ENCODE assay signal across 13 cellular contexts in genomic region chr17:35214631-35215273, GRCh38. TPM values are rescaled to one million over a fixed set of nuclear protein-coding genes. Genes with fewer than 3 reads are reported as not detected.
DNase-seq lines count a peak whose midpoint lies in the region; ATAC-seq, FAIRE-seq and TF ChIP-seq lines count a peak whose summit lies in the region.
"Had no signal": no experiment of that assay in that cellular context is flagged by ENCODE, and none has a peak within 500 bp of the region (broad histone marks: within the 10 kb centered on the region; RNA-seq: fewer than 3 reads in every experiment).

No MANE protein-coding gene starts in this region.

- peak overlapping the region; percentile 86 for H3K4me3 Mint-ChIP-seq in T-helper 17 cell
- peak overlapping the region; percentile 63 for H3K4me3 Mint-ChIP-seq in activated naive CD4-positive, alpha-beta T cell treated with anti-CD3 and anti-CD28 coated beads, Interleukin-2, amount 50 U/mL, for 24 hours

- no peaks in the 10 kb centered on the region for H3K27me3 Mint-ChIP-seq in T-helper 17 cell
- no peaks in the 10 kb centered on the region for H3K27me3 Mint-ChIP-seq in activated naive CD4-positive, alpha-beta T cell treated with anti-CD3 and anti-CD28 coated beads, Interleukin-2, amount 50 U/mL, for 24 hours

- peaks cover 70% of the 10 kb centered on the region for H3K4me1 Mint-ChIP-seq in T-helper 17 cell
- peaks cover 92% of the 10 kb centered on the region for H3K4me1 Mint-ChIP-seq in activated naive CD4-positive, alpha-beta T cell treated with anti-CD3 and anti-CD28 coated beads, Interleukin-2, amount 50 U/mL, for 24 hours

- no peaks in the 10 kb centered on the region for H3K36me3 Mint-ChIP-seq in T-helper 17 cell (ENCODE audit: low read depth)
- peaks cover 2% of the 10 kb centered on the region for H3K36me3 Mint-ChIP-seq in activated naive CD4-positive, alpha-beta T cell treated with anti-CD3 and anti-CD28 coated beads, Interleukin-2, amount 50 U/mL, for 24 hours

- peaks cover 5% of the 10 kb centered on the region for H3K9me3 Mint-ChIP-seq in activated naive CD4-positive, alpha-beta T cell treated with anti-CD3 and anti-CD28 coated beads, Interleukin-2, amount 50 U/mL, for 24 hours

- ATAC-seq in T-helper 17 cell = peak; percentile 56
- no peak for ATAC-seq in GM18498 (IDR thresholded peaks at IDR 0.05; ENCODE audit: unreplicated experiment)
- no peak for ATAC-seq in HG02884 (IDR thresholded peaks at IDR 0.05; ENCODE audit: unreplicated experiment)

- FAIRE-seq in GM12891 (lab: Jason Lieb, UNC) = peak; percentile 63
- FAIRE-seq: islet of Langerhans had no signal

- TF ChIP-seq POLR2A in GM12891 (IDR thresholded peaks at IDR 0.05; ENCODE audit: low read depth, low read length) = no peak

- peak overlapping the region; percentile 81 for H3K27ac Mint-ChIP-seq in T-helper 17 cell
- peak overlapping the region; percentile 82 for H3K27ac Mint-ChIP-seq in activated naive CD4-positive, alpha-beta T cell treated with anti-CD3 and anti-CD28 coated beads, Interleukin-2, amount 50 U/mL, for 24 hours

- H3K9me3 ChIP-seq in T-helper 17 cell (ENCODE audit: control insufficient read depth, low read length, poor library complexity, severe bottlenecking) = no peaks in the 10 kb centered on the region

- DNase-seq in GM12891 (ENCODE audit: insufficient read length, low spot score) = no peak
- DNase-seq in T-helper 17 cell = no peak
- DNase-seq in stimulated activated CD4-positive, alpha-beta T cell treated with anti-CD3 and anti-CD28 coated beads, Interleukin-2, amount 100 ng/mL, for 24 hours = peak; percentile 32 to 52
- no peak for DNase-seq in NCI-H1417 (lab: John Stamatoyannopoulos, UW)
- no peak for DNase-seq in HuH-7 (ENCODE audit: low spot score)
- DNase-seq: SW 1271 had no signal

TF ChIP-seq in GM12891, 5 proteins besides CTCF, POLR2A, EP300 and RAD21:
- peak; percentile 83 for TF ChIP-seq SPI1 (IDR thresholded peaks at IDR 0.05; ENCODE audit: low read depth, low read length)
- TF ChIP-seq POU2F2 (IDR thresholded peaks at IDR 0.05; ENCODE audit: low read depth, low read length) = no peak

RNA-seq across cellular contexts. Expression of gene SLC35G3, which starts 20.6 kb away (rescaled TPM):
- not detected for polyA plus RNA-seq in GM12891 (2012; ENCODE audit: low read depth, missing spikeins)
- under 1 TPM in 1 of 2 donors, not detected in 1; 0.32 TPM for total RNA-seq in T-helper 17 cell
- total RNA-seq: epithelial cell of proximal tubule, NCI-H460, osteoblast had no signal

RNA-seq across cellular contexts. Expression of gene SLFN5, which starts 28.1 kb away (rescaled TPM):
- polyA plus RNA-seq in GM12891 (2012; ENCODE audit: low read depth, missing spikeins) = 8.3 TPM
- 100 to 1,000 TPM; 104 to 109 TPM for total RNA-seq in T-helper 17 cell

Comparison
In these comparisons a context has a peak if more than half of its experiments do, and no peak if none do; other contexts are left out.
1. DNase-seq: peak in stimulated activated CD4-positive, alpha-beta T cell treated with anti-CD3 and anti-CD28 coated beads, Interleukin-2, amount 100 ng/mL, for 24 hours (2 of 2); none in GM12891 (single experiment), T-helper 17 cell (0 of 3), NCI-H1417 (0 of 3) and HuH-7 (single experiment).